In the genomic region with DNA sequence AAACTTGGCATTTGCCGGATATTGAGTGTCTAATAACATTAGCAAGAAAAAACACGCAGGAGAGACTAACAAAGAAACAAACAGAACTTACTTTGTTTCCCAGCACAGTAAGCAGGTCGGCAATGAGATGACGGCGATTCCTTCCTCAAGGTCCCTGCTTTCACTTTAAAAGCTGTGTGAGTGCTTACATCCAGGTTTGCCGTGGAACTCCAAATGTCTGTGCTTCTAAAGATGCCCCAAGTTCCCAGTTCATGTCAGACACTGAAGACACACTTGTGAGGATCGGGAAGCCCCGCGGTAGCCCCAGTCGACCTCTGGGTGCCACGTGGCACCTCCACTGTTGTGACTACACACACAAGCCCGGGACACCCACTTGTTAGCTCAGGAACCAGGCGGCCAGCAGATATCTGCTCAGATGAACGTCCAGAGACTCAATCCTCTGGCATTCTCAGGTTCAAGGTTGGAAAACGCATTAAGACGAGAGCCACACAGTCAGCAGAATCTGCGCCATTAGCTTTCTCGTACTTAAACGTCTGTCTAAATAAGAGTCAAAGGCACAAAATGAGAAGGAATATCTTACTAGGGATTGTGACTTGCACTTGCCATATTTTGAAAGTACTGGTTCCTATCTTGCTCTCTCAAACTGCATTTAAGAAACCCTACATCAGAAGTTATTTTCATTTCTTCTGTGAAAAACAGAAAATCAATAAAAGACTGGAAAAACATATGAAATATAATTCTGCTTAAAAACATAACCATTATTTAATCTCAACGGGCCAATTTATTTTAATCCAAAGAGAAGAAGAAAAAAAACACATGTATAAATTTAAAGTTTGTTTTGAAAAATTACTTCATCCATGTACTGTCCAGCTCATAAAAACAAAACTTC, we compare ENCODE assay signal across 8 cellular contexts.
DNase-seq lines count a peak whose midpoint lies in the region; ATAC-seq and TF ChIP-seq lines count a peak whose summit lies in the region.

No MANE protein-coding gene starts in this region.

- CTCF ChIA-PET in activated naive CD4-positive, alpha-beta T cell treated with anti-CD3 and anti-CD28 coated beads for 36 hours (lab: Charles Lee): interaction anchor here (0.7 kb wide), 1 partner anchor 104 kb away, joined by 3 read pairs; no protein-coding TSS in a partner anchor

- intact Hi-C loops in activated naive CD4-positive, alpha-beta T cell treated with anti-CD3 and anti-CD28 coated beads for 36 hours (cut with micrococcal nuclease): no loop called here

- H3K4me3 ChIP-seq in fibroblast of pulmonary artery (replicated peaks; ENCODE audit: low read depth, low read length): peak overlapping the region; percentile 50

- peak; percentile 48 for DNase-seq in activated naive CD4-positive, alpha-beta T cell treated with anti-CD3 and anti-CD28 coated beads for 36 hours
- DNase-seq in activated naive CD4-positive, alpha-beta T cell treated with anti-CD3 and anti-CD28 coated beads, Interleukin-2, amount 50 U/mL, for 16 hours: no peak
- DNase-seq in fibroblast of pulmonary artery (ENCODE audit: low read depth) (peak; percentile 53), renal cortical epithelial cell (ENCODE audit: low read depth) (peak; percentile 75), NCI-H146 treated with DMSO at 0.1 percent for 48 hours (lab: John Stamatoyannopoulos, UW; ENCODE audit: unreplicated experiment) (no peak)

- H3K27ac Mint-ChIP-seq in activated naive CD4-positive, alpha-beta T cell treated with anti-CD3 and anti-CD28 coated beads for 36 hours: peak overlapping the region; percentile 90

- no peak for TF ChIP-seq CTCF in VCaP (conservative IDR thresholded peaks at IDR 0.05)
- no peak for TF ChIP-seq CTCF in fibroblast of pulmonary artery (IDR thresholded peaks at IDR 0.05; ENCODE audit: low read length, missing control alignments)

- H3K4me1 Mint-ChIP-seq in activated naive CD4-positive, alpha-beta T cell treated with anti-CD3 and anti-CD28 coated beads for 36 hours (ENCODE audit: low read depth): peaks cover 88% of the 10 kb centered on the region

- H3K4me3 Mint-ChIP-seq in activated naive CD4-positive, alpha-beta T cell treated with anti-CD3 and anti-CD28 coated beads for 36 hours: peak overlapping the region; percentile 70

- peaks cover 84% of the 10 kb centered on the region for H3K36me3 Mint-ChIP-seq in activated naive CD4-positive, alpha-beta T cell treated with anti-CD3 and anti-CD28 coated beads for 36 hours (ENCODE audit: low read depth)

- H3K27me3 Mint-ChIP-seq in activated naive CD4-positive, alpha-beta T cell treated with anti-CD3 and anti-CD28 coated beads for 36 hours (ENCODE audit: low read depth): no peaks in the 10 kb centered on the region

- H3K9me3 Mint-ChIP-seq in activated naive CD4-positive, alpha-beta T cell treated with anti-CD3 and anti-CD28 coated beads for 36 hours: no peaks in the 10 kb centered on the region

- ATAC-seq in HG03520 (IDR thresholded peaks at IDR 0.05; ENCODE audit: unreplicated experiment): no peak
- no peak for ATAC-seq in GM19328 (IDR thresholded peaks at IDR 0.05; ENCODE audit: unreplicated experiment)

- peak overlapping the region; percentile 59 for H3K27ac ChIP-seq in VCaP

Comparison
In these comparisons a context has a peak if more than half of its experiments do, and no peak if none do; other contexts are left out.
1. DNase-seq: peak in activated naive CD4-positive, alpha-beta T cell treated with anti-CD3 and anti-CD28 coated beads for 36 hours (single experiment), fibroblast of pulmonary artery (single experiment) and renal cortical epithelial cell (single experiment); none in activated naive CD4-positive, alpha-beta T cell treated with anti-CD3 and anti-CD28 coated beads, Interleukin-2, amount 50 U/mL, for 16 hours (single experiment) and NCI-H146 treated with DMSO at 0.1 percent for 48 hours (single experiment).